Comparison of ENCODE assay signal across 28 cellular contexts in genomic region chr6:111956098-111956497, GRCh38.
"Had no signal": no experiment of that assay in that cellular context is flagged by ENCODE, and none has a peak within 500 bp of the region (broad histone marks: within the 10 kb centered on the region; RNA-seq: fewer than 3 reads in every experiment).

No MANE protein-coding gene starts in this region.

- H3K4me1 ChIP-seq: colonic mucosa, gastrocnemius medialis had no signal

- FAIRE-seq: endometrium, endothelial cell of umbilical vein, frontal cortex had no signal

- H3K4me2 ChIP-seq: hepatocyte had no signal

- H3K27me3 ChIP-seq: colonic mucosa, esophagus muscularis mucosa, foreskin keratinocyte, gastroesophageal sphincter had no signal

- H3K36me3 ChIP-seq: colonic mucosa, esophagus muscularis mucosa, esophagus squamous epithelium, gastrocnemius medialis, gastroesophageal sphincter, heart left ventricle, heart right ventricle had no signal

- DNase-seq: colonic mucosa; cortex of kidney; dermis blood vessel endothelial cell; dorsolateral prefrontal cortex; effector CD4-positive, alpha-beta T cell; effector CD8-positive, alpha-beta T cell; effector memory CD4-positive, alpha-beta T cell; effector memory CD8-positive, alpha-beta T cell; endodermal cell; erythroblast; esophagus squamous epithelium; foreskin fibroblast; foreskin keratinocyte; foreskin melanocyte; gastrocnemius medialis; glutamatergic neuron; head of caudate nucleus; heart left ventricle; heart right ventricle had no signal

- ATAC-seq: effector memory CD8-positive, alpha-beta T cell; esophagus mucosa; foreskin keratinocyte; gastrocnemius medialis; gastroesophageal sphincter; heart left ventricle; heart right ventricle had no signal

- H3K79me2 ChIP-seq: hepatocyte had no signal

- H3K4me3 ChIP-seq: colonic mucosa, coronary artery, dorsolateral prefrontal cortex, esophagus muscularis mucosa, esophagus squamous epithelium, gastrocnemius medialis, gastroesophageal sphincter, heart left ventricle, heart right ventricle, hepatocyte had no signal

- H2AFZ ChIP-seq: hepatocyte had no signal

- H3K27ac ChIP-seq: colonic mucosa, coronary artery, dorsolateral prefrontal cortex, epithelial cell of prostate, esophagus muscularis mucosa, esophagus squamous epithelium, foreskin keratinocyte, gastrocnemius medialis, gastroesophageal sphincter, heart left ventricle, heart right ventricle, hepatocyte had no signal

- H3K9me3 ChIP-seq: colonic mucosa, esophagus muscularis mucosa, esophagus squamous epithelium, gastrocnemius medialis, gastroesophageal sphincter, heart left ventricle, heart right ventricle had no signal
